In the genomic region with DNA sequence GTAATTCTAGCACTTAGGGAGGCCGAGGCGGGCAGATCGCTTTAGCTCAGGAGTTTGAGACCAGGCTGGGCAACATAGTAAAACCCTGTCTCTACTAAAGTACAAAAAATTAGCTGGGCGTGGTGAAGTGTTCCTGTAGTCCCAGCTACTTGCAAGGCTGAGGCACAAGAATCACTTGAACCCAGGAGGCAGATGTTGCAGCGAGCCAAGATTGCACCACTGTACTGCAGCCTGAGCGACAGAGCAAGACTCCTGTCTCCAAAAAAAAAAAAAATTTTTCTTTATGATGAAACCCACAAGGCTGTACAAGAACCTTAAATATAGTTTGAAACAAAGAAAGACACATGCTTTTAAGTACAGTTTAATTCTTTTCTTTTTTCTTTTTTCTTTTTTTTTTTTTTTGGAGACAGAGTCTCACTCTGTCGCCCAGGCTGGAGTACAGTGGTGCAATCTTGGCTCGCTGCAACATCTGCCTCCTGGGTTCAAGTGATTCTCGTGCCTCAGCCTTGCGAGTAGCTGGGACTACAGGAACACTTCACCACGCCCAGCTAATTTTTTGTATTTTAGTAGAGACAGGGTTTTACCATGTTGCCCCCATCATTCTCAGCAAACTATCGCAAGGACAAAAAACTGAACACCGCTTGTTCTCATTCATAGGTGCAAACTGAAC, we compare ENCODE assay signal across 21 cellular contexts. TPM values are rescaled to one million over a fixed set of nuclear protein-coding genes. Genes with fewer than 3 reads are reported as not detected.
"Had no signal": no experiment of that assay in that cellular context is flagged by ENCODE, and none has a peak within 500 bp of the region (broad histone marks: within the 10 kb centered on the region; RNA-seq: fewer than 3 reads in every experiment).

No MANE protein-coding gene starts in this region.

RNA-seq across cellular contexts. Expression of gene GFRA4, which starts 47.9 kb away (rescaled TPM):
- total RNA-seq: naive thymus-derived CD4-positive, alpha-beta T cell; natural killer cell; occipital lobe; osteoblast; ovary; progenitor cell of endocrine pancreas; psoas muscle; renal cortical epithelial cell; right cardiac atrium; right lobe of liver; sigmoid colon; skeletal muscle tissue; stomach; subcutaneous adipose tissue; temporal lobe; thoracic aorta; transverse colon; urinary bladder; uterus had no signal
- polyA plus RNA-seq: naive thymus-derived CD4-positive, alpha-beta T cell; neural cell; psoas muscle; right cardiac atrium; sigmoid colon; small intestine; stomach; urinary bladder had no signal
